8 cellular contexts compared by ENCODE assay signal in genomic region chr1:112955678-112956502, GRCh38.
DNase-seq lines count a peak whose midpoint lies in the region; ATAC-seq and TF ChIP-seq lines count a peak whose summit lies in the region.

Gene SLC16A1 (minus strand): TSS chr1:112956196. CDS start chr1:112929308, 26,888 bp downstream.

- peaks cover 0 to 3% of the 10 kb centered on the region in 2 donors for H3K36me3 ChIP-seq in mucosa of rectum (ENCODE audit: control insufficient read depth in 2 of 2, insufficient read depth in 2 of 2, low read length in 2 of 2)

- no peaks in the 10 kb centered on the region for H3K9me3 ChIP-seq in mucosa of rectum (ENCODE audit: control insufficient read depth in 2 of 2, low read length in 2 of 2)

- no peak for TF ChIP-seq EP300 in Ishikawa (IDR thresholded peaks at IDR 0.05; ENCODE audit: borderline replicate concordance)

- H3K27me3 ChIP-seq in mucosa of rectum (ENCODE audit: control insufficient read depth in 2 of 2, insufficient read depth in 2 of 2, low read length in 2 of 2) = no peaks in the 10 kb centered on the region

- DNase-seq in DMS53 (lab: John Stamatoyannopoulos, UW) = peak; percentile 95
- DNase-seq in OCI-M1 (lab: John Stamatoyannopoulos, UW) = peak; percentile 96
- DNase-seq in activated T-cell treated with anti-CD3 and anti-CD28 coated beads for 24 hours (ENCODE audit: low read depth) = peak; percentile 87
- peak; percentile 54 for DNase-seq in epithelial cell of prostate (ENCODE audit: low read depth, low spot score)
- DNase-seq in stimulated activated CD8-positive, alpha-beta memory T cell treated with anti-CD3 and anti-CD28 coated beads, Interleukin-4, amount 100 ng/mL, for 4 hours (ENCODE audit: low read depth in 2 of 2, low spot score in 1 of 2) = peak; percentile 72 to 85

- peak; percentile 64 for ATAC-seq in GM21619 (IDR thresholded peaks at IDR 0.05; ENCODE audit: unreplicated experiment)

- TF ChIP-seq RAD21 in Ishikawa (IDR thresholded peaks at IDR 0.05; ENCODE audit: low read depth) = peak; percentile 19; the same call in 1 of the 2 replicates

- peak within 1 kb of the TSS; percentile 90 to 95 for H3K4me3 ChIP-seq in mucosa of rectum (ENCODE audit: low read length in 2 of 2)

- H3K9ac ChIP-seq in mucosa of rectum (ENCODE audit: low read depth in 1 of 2, low read length in 2 of 2) = peak within 1 kb of the TSS; percentile 79 to 82

- H3K27ac ChIP-seq in epithelial cell of prostate = peak within 1 kb of the TSS; percentile 76
- H3K27ac ChIP-seq in mucosa of rectum (ENCODE audit: low read depth in 2 of 2, low read length in 2 of 2) = peak within 1 kb of the TSS; percentile 77 to 90

- H3K4me1 ChIP-seq in mucosa of rectum (ENCODE audit: control insufficient read depth in 2 of 2, insufficient read depth in 2 of 2, low read length in 2 of 2) = peaks cover 4 to 20% of the 10 kb centered on the region in 2 donors

TF ChIP-seq in Ishikawa, 13 proteins besides CTCF, POLR2A, EP300 and RAD21:
- TF ChIP-seq FOXM1 (IDR thresholded peaks at IDR 0.05; ENCODE audit: borderline replicate concordance, low read depth) (0 out of 2 replicates have a peak, but pooled peaks have one; percentile 3), CREB1 (IDR thresholded peaks at IDR 0.05; ENCODE audit: low read depth) (no peak), REST (IDR thresholded peaks at IDR 0.05; ENCODE audit: low read depth) (no peak), ZBTB7A (IDR thresholded peaks at IDR 0.05; ENCODE audit: low read depth) (peak; percentile 23), MAX (IDR thresholded peaks at IDR 0.05) (peak; percentile 79), NFIC (IDR thresholded peaks at IDR 0.05) (peak; percentile 2; the same call in 1 of the 2 replicates), USF1 (IDR thresholded peaks at IDR 0.05) (peak; percentile 96), CEBPB (IDR thresholded peaks at IDR 0.05) (no peak), TEAD4 (IDR thresholded peaks at IDR 0.05) (no peak), TAF1 (IDR thresholded peaks at IDR 0.05; ENCODE audit: low read depth) (peak; percentile 61; the same call in 1 of the 2 replicates), YY1 (IDR thresholded peaks at IDR 0.05; ENCODE audit: low read depth) (no peak), TCF12 (IDR thresholded peaks at IDR 0.05; ENCODE audit: low read depth) (no peak), EGR1 (IDR thresholded peaks at IDR 0.05) (0 out of 2 replicates have a peak, but pooled peaks have one; percentile 21)
TF ChIP-seq in Ishikawa: peak in this region for 7.

Comparison
In these comparisons a context has a peak if more than half of its experiments do, and no peak if none do; other contexts are left out.
1. Peak in every context shown above with its lines: DNase-seq, ATAC-seq, H3K4me3 ChIP-seq and H3K27ac ChIP-seq.